1 cellular context compared by ENCODE assay signal in genomic region chr4:38075370-38076152, GRCh38.
TF ChIP-seq lines count a peak whose summit lies in the region.

No MANE protein-coding gene starts in this region.

TF ChIP-seq in GM12878, 131 proteins besides CTCF, POLR2A, EP300 and RAD21 (continued from another document):
- TF ChIP-seq CUX1 (IDR thresholded peaks at IDR 0.05; ENCODE audit: insufficient replicate concordance, low read depth, low read length), result peak; percentile 10
- 0 out of 2 replicates have a peak, but pooled peaks have one; percentile 14 for TF ChIP-seq ZNF687 (IDR thresholded peaks at IDR 0.05)
- 0 out of 2 replicates have a peak, but pooled peaks have one; percentile 6 for TF ChIP-seq CREB1 (IDR thresholded peaks at IDR 0.05; ENCODE audit: low read depth)
- peak; percentile 84 for TF ChIP-seq EED (IDR thresholded peaks at IDR 0.05; ENCODE audit: low read depth)
- TF ChIP-seq GATAD2B (conservative IDR thresholded peaks at IDR 0.05; ENCODE audit: low read depth), result no peak
- no peak for TF ChIP-seq E2F8 (IDR thresholded peaks at IDR 0.05; ENCODE audit: low read depth, partially characterized antibody)
- 0 out of 2 replicates have a peak, but pooled peaks have one; percentile 6 for TF ChIP-seq SPI1 (IDR thresholded peaks at IDR 0.05; ENCODE audit: borderline replicate concordance, insufficient read depth, low read depth, low read length)
- 0 out of 3 replicates have a peak, but pooled peaks have one; percentile 7 for TF ChIP-seq POU2F2 (IDR thresholded peaks at IDR 0.05; ENCODE audit: borderline replicate concordance, low read depth, low read length)
- TF ChIP-seq RELB (IDR thresholded peaks at IDR 0.05; ENCODE audit: low read depth), result peak; percentile 45; the same call in 1 of the 2 replicates
- peak; percentile 45; the same call in 1 of the 2 replicates for TF ChIP-seq FOXM1 (IDR thresholded peaks at IDR 0.05; ENCODE audit: low read depth, low read length)
- no peak for TF ChIP-seq MTA2 (IDR thresholded peaks at IDR 0.05; ENCODE audit: low read depth)
- 0 out of 2 replicates have a peak, but pooled peaks have one; percentile 46 for TF ChIP-seq JUNB (IDR thresholded peaks at IDR 0.05)
- peak; percentile 32 for TF ChIP-seq PBX3 (IDR thresholded peaks at IDR 0.05; ENCODE audit: insufficient replicate concordance, low read depth, low read length)
- peak; percentile 43 for TF ChIP-seq MTA3 (IDR thresholded peaks at IDR 0.05; ENCODE audit: borderline replicate concordance, low read length)
- TF ChIP-seq TARDBP (IDR thresholded peaks at IDR 0.05; ENCODE audit: borderline replicate concordance), result no peak
- peak; percentile 53 for TF ChIP-seq TAF1 (IDR thresholded peaks at IDR 0.05; ENCODE audit: borderline replicate concordance, low read depth, low read length)
- peak; percentile 56; the same call in 1 of the 2 replicates for TF ChIP-seq PKNOX1 (IDR thresholded peaks at IDR 0.05)
- TF ChIP-seq HCFC1 (IDR thresholded peaks at IDR 0.05; ENCODE audit: low read length), result no peak
- peak; percentile 81 for TF ChIP-seq POLR2AphosphoS5 (IDR thresholded peaks at IDR 0.05; ENCODE audit: low read length)
- 0 out of 2 replicates have a peak, but pooled peaks have one; percentile 18 for TF ChIP-seq IRF4 (IDR thresholded peaks at IDR 0.05; ENCODE audit: low read depth, low read length)
- TF ChIP-seq PML (IDR thresholded peaks at IDR 0.05; ENCODE audit: low read length), result peak; percentile 34
- TF ChIP-seq RUNX3 (IDR thresholded peaks at IDR 0.05; ENCODE audit: low read length), result peak; percentile 52
- no peak for TF ChIP-seq EZH2 (IDR thresholded peaks at IDR 0.05; ENCODE audit: borderline replicate concordance, control insufficient read depth, low read depth, low read length)
- TF ChIP-seq RFX5 (IDR thresholded peaks at IDR 0.05; ENCODE audit: low read depth, low read length), result no peak
- TF ChIP-seq ZNF384 (IDR thresholded peaks at IDR 0.05; ENCODE audit: borderline replicate concordance, low read depth, low read length), result 0 out of 2 replicates have a peak, but pooled peaks have one; percentile 46
- 0 out of 2 replicates have a peak, but pooled peaks have one; percentile 12 for TF ChIP-seq DPF2 (IDR thresholded peaks at IDR 0.05)
- TF ChIP-seq SREBF1 (IDR thresholded peaks at IDR 0.05; ENCODE audit: low read length), result no peak
- TF ChIP-seq TCF3 (IDR thresholded peaks at IDR 0.05; ENCODE audit: borderline replicate concordance, insufficient read depth, low read depth, low read length), result 0 out of 2 replicates have a peak, but pooled peaks have one; percentile 72
- TF ChIP-seq ZBTB33 (IDR thresholded peaks at IDR 0.05), result no peak
- no peak; the same call in 1 of the 2 replicates for TF ChIP-seq MLLT1 (IDR thresholded peaks at IDR 0.05)
- peak; percentile 69 for TF ChIP-seq RAD51 (IDR thresholded peaks at IDR 0.05)
- TF ChIP-seq SMAD5 (IDR thresholded peaks at IDR 0.05; ENCODE audit: low read depth), result peak; percentile 78
- TF ChIP-seq ZNF207 (IDR thresholded peaks at IDR 0.05; ENCODE audit: borderline replicate concordance), result no peak
- no peak for TF ChIP-seq CHD1 (IDR thresholded peaks at IDR 0.05; ENCODE audit: low read depth, low read length)
- TF ChIP-seq FOS (IDR thresholded peaks at IDR 0.05; ENCODE audit: borderline replicate concordance, extremely low read depth, insufficient read length), result no peak
- no peak for TF ChIP-seq MYB (IDR thresholded peaks at IDR 0.05; ENCODE audit: borderline replicate concordance, low read depth, low read length)
- peak; percentile 57; the same call in 1 of the 2 replicates for TF ChIP-seq TCF12 (IDR thresholded peaks at IDR 0.05; ENCODE audit: low read depth, low read length)
